10 cellular contexts compared by ENCODE assay signal in the genomic region with DNA sequence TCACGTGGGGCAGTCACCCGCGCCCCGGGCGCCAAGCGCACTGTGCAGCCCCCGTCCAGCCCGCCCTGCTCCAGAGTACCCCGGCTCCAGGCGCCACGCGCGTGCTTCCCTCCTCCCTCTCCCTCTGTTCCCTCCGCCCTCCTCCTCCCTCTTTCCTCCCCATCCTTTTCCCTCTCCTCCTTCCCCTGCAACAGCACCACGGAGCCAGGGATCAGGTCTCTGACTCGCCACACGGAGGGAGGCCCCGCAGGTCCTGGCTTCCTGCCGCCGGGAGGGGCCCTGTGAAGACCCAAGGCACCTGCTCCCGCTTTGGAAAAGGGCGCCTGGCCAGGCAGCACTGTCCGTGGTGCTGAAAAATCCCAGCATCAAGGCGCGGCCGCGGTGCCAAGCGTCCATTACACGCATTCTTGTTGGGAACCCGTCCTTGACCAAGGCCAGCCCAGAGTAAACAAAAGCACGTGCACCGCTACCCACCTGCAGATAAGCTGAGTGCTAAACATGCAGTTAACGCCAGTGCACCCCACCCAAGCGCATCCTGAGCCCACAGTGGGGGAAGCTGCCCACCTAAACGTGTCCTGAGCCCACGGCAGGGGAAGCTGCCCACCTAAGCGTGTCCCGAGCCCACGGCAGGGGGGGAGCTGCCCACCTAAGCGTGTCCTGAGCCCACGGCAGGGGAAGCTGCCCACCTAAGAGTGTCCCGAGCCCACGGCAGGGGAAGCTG. TPM values are rescaled to one million over a fixed set of nuclear protein-coding genes. Genes with fewer than 3 reads are reported as not detected.
A peak's percentile ranks its signal among the peaks of the same experiment; 100 is the strongest.
DNase-seq lines count a peak whose midpoint lies in the region; ATAC-seq and TF ChIP-seq lines count a peak whose summit lies in the region.
"Had no signal": no experiment of that assay in that cellular context is flagged by ENCODE, and none has a peak within 500 bp of the region (broad histone marks: within the 10 kb centered on the region; RNA-seq: fewer than 3 reads in every experiment).

No MANE protein-coding gene starts in this region.

- H3K27ac ChIP-seq in cardiac muscle cell (no peak overlapping the region), Peyer's patch (no peak overlapping the region), thyroid gland (no peak overlapping the region)
- H3K27ac ChIP-seq: HL-60 had no signal

- H3K4me3 ChIP-seq in cardiac muscle cell (no peak overlapping the region), Peyer's patch (no peak overlapping the region), foreskin fibroblast (ENCODE audit: low read depth in 1 of 2, low read length in 2 of 2) (no peak overlapping the region), thyroid gland (replicated peaks in 1 of 3) (no peak overlapping the region)

- H3K4me1 ChIP-seq in cardiac muscle cell (ENCODE audit: low read depth): no peaks in the 10 kb centered on the region
- H3K4me1 ChIP-seq in Peyer's patch: peaks cover 0 to 17% (median 1%) of the 10 kb centered on the region in 4 donors
- no peaks in the 10 kb centered on the region for H3K4me1 ChIP-seq in thyroid gland

- H3K27me3 ChIP-seq in cardiac muscle cell (no peaks in the 10 kb centered on the region), Peyer's patch (no peaks in the 10 kb centered on the region), thyroid gland (no peaks in the 10 kb centered on the region)

- ATAC-seq in GM18498 (IDR thresholded peaks at IDR 0.05; ENCODE audit: unreplicated experiment): no peak

- intact Hi-C loops in cardiac septum (cut with DNase I) (no loop called here), thyroid gland (cut with DNase I) (no loop called here)

- TF ChIP-seq POLR2A in Peyer's patch (IDR thresholded peaks at IDR 0.05) (no peak), thyroid gland (IDR thresholded peaks at IDR 0.05) (no peak)

- TF ChIP-seq CTCF in cardiac muscle cell (IDR thresholded peaks at IDR 0.05; ENCODE audit: low read depth, low read length): no peak
- TF ChIP-seq CTCF in Peyer's patch (IDR thresholded peaks at IDR 0.05): no peak
- TF ChIP-seq CTCF in foreskin fibroblast (IDR thresholded peaks at IDR 0.05; ENCODE audit: low read depth, low read length): no peak
- TF ChIP-seq CTCF in thyroid gland (IDR thresholded peaks at IDR 0.05): no peak

- peak; percentile 43 to 90 for DNase-seq in cardiac muscle cell (ENCODE audit: low read depth in 1 of 2, low spot score in 1 of 2)
- DNase-seq in cardiac septum (ENCODE audit: low spot score): no peak
- peak in 2 of 3 donors; percentile 70 to 72 for DNase-seq in Peyer's patch
- DNase-seq in foreskin fibroblast: peak; percentile 7 to 52
- peak; percentile 44 to 68 for DNase-seq in thyroid gland
- no peak for DNase-seq in HPDE6-E6E7 (ENCODE audit: extremely low spot score)
- DNase-seq in GF-D8 (lab: John Stamatoyannopoulos, UW): no peak

- H3K9me3 ChIP-seq in cardiac muscle cell (ENCODE audit: low read depth) (no peaks in the 10 kb centered on the region), Peyer's patch (no peaks in the 10 kb centered on the region), thyroid gland (no peaks in the 10 kb centered on the region)

- H3K36me3 ChIP-seq in cardiac muscle cell: no peaks in the 10 kb centered on the region
- no peaks in the 10 kb centered on the region for H3K36me3 ChIP-seq in Peyer's patch
- no peaks in the 10 kb centered on the region for H3K36me3 ChIP-seq in thyroid gland

- WGBS in thyroid gland, 2 donors: 6 to 18% methylated on average over 27 to 41 of the region's 43 CpGs

RNA-seq across cellular contexts. Expression of gene SLC6A18, which starts 21.7 kb away (rescaled TPM):
- not detected in 2 replicates for total RNA-seq in cardiac muscle cell
- not detected in 2 replicates for polyA plus RNA-seq in cardiac muscle cell
- total RNA-seq in cardiac septum: not detected
- under 1 TPM in 2 of 4 donors, not detected in 2; 0.53 to 0.95 TPM for total RNA-seq in Peyer's patch
- not detected for total RNA-seq in thyroid gland
- total RNA-seq: activated CD8-positive, alpha-beta memory T cell treated with anti-CD3 and anti-CD28 coated beads for 36 hours had no signal

RNA-seq across cellular contexts. Expression of gene SLC6A19, which starts 45.5 kb away (rescaled TPM):
- 0.09 and 0.49 TPM in 2 replicates for total RNA-seq in cardiac muscle cell
- polyA plus RNA-seq in cardiac muscle cell: 0.05 and 0.32 TPM in 2 replicates
- total RNA-seq in cardiac septum: 0.05 TPM
- total RNA-seq in Peyer's patch: 100 to 1,000 TPM in 3 of 4 donors, 1 to 10 TPM in 1; 9.9 to 934 (median 516) TPM
- not detected for total RNA-seq in thyroid gland
- total RNA-seq: activated CD8-positive, alpha-beta memory T cell treated with anti-CD3 and anti-CD28 coated beads for 36 hours had no signal

RNA-seq across cellular contexts. Expression of gene TERT, which starts 48.0 kb away (rescaled TPM):
- 0.30 TPM in 1 of 2 replicates, not detected in the other for total RNA-seq in cardiac muscle cell
- not detected in 2 replicates for polyA plus RNA-seq in cardiac muscle cell
- not detected for total RNA-seq in cardiac septum
- total RNA-seq in Peyer's patch: 1 to 10 TPM in 3 of 4 donors, under 1 TPM in 1; 0.70 to 6.6 (median 1.6) TPM
- total RNA-seq in thyroid gland: not detected

Comparison
In these comparisons a context has a peak if more than half of its experiments do, and no peak if none do; other contexts are left out.
1. DNase-seq: peak in cardiac muscle cell (2 of 2), Peyer's patch (2 of 3), foreskin fibroblast (2 of 2) and thyroid gland (2 of 2); none in cardiac septum (single experiment), HPDE6-E6E7 (single experiment) and GF-D8 (single experiment).